ENCODE assay signal across 8 cellular contexts in the genomic region with DNA sequence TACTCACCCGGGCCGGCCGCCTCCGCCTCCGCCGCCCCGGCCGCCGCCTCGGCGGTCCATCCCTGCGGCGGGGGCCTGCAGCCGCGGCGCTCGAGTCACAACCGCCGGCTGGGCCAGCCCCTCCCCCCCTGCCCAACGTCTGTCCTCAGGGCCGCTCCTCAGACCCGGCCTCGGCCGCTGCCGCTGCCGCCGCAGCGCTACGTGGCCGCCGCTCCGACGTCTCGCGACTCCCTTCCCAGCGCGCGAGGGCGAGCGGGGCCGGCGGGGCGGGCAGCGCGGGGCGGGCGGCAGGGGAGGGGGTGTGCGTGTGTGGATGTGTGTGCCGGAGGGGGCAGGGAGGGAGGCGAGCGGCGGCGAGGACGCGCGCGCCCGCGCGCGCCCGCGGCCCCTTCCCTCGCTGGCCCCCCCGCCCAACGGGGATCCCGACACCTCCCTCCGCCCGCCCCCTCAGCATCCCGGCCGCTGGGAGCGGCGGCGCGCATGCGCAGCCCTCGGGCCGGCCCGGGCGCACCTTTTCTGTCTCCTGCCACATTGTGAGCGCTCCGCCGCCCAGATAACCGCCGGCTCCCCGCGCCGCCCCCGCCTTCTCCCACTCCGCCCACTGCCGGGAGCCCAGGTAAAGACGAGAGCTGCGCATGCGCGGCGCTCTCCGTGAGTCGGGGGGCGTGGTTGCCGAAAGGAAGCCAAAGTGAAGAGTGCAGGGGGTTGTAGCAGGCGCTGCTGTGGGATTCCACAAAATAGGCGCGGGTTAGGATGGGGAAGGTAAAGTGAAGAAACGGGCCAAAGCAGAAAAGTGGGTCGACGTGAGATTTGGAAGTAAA. TPM values are rescaled to one million over a fixed set of nuclear protein-coding genes. Genes with fewer than 3 reads are reported as not detected.
DNase-seq lines count a peak whose midpoint lies in the region; ATAC-seq, FAIRE-seq and TF ChIP-seq lines count a peak whose summit lies in the region.

ZNF652 (minus strand) TSS at position 349 of the 821 bp plus-strand sequence. CDS start 44,525 bp downstream, outside the sequence.

- dilution Hi-C loops in mammary epithelial cell (cut with HindIII; ENCODE audit: low sequenced_read_pairs), result no loop called here

- peak within 1 kb of the TSS; percentile 94 for H2AFZ ChIP-seq in mammary epithelial cell (ENCODE audit: low read depth, low read length)
- peak within 1 kb of the TSS; percentile 51 for H2AFZ ChIP-seq in smooth muscle cell (ENCODE audit: low read depth)

- 2% methylated on average over 27 of the region's 106 CpGs for WGBS in A549 (ENCODE audit: missing lambda C conversion rate)
- WGBS in mammary epithelial cell (ENCODE audit: low coverage, missing lambda C conversion rate), result 3% methylated on average over 20 of the region's 106 CpGs
- WGBS in smooth muscle cell (ENCODE audit: low lambda C conversion rate), result 1% methylated on average over 30 of the region's 106 CpGs

- DNase-seq in A549 (ENCODE audit: low read depth in 1 of 2, low spot score in 1 of 2), result peak; percentile 96 to 97
- DNase-seq in NCI-H2196 (lab: John Stamatoyannopoulos, UW; ENCODE audit: unreplicated experiment), result peak; percentile 97
- peak; percentile 99 for DNase-seq in WERI-Rb-1
- peak; percentile 96 for DNase-seq in mammary epithelial cell
- peak; percentile 98 for DNase-seq in iPS-NIHi7 (ENCODE audit: extremely low spot score)
- peak; percentile 66 for DNase-seq in smooth muscle cell (lab: John Stamatoyannopoulos, UW; ENCODE audit: unreplicated experiment)

- H3K27me3 ChIP-seq in WERI-Rb-1 (ENCODE audit: insufficient read depth, low read depth, severe bottlenecking), result no peaks in the 10 kb centered on the region
- H3K27me3 ChIP-seq in mammary epithelial cell (ENCODE audit: insufficient read depth, low read length), result no peaks in the 10 kb centered on the region
- H3K27me3 ChIP-seq in smooth muscle cell (ENCODE audit: low read depth), result no peaks in the 10 kb centered on the region

- no peaks in the 10 kb centered on the region for H3F3A ChIP-seq in smooth muscle cell (ENCODE audit: low read depth)

- H3K36me3 ChIP-seq in WERI-Rb-1 (no peaks in the 10 kb centered on the region), mammary epithelial cell (ENCODE audit: insufficient read depth, low read length) (no peaks in the 10 kb centered on the region), smooth muscle cell (ENCODE audit: low read depth) (no peaks in the 10 kb centered on the region)

- H3K4me3 ChIP-seq in A549 (peak within 1 kb of the TSS; percentile 94), WERI-Rb-1 (ENCODE audit: low read depth, low read length) (peak within 1 kb of the TSS; percentile 97), mammary epithelial cell (replicated peaks in 1 of 3; ENCODE audit: insufficient read depth in 1 of 3, low read depth in 2 of 3, low read length in 3 of 3) (peak within 1 kb of the TSS; percentile 68 to 99 (median 82)), smooth muscle cell (peak within 1 kb of the TSS; percentile 99)

- peaks cover 28% of the 10 kb centered on the region for H3K4me1 ChIP-seq in A549
- H3K4me1 ChIP-seq in mammary epithelial cell (ENCODE audit: insufficient read depth, low read length), result peaks cover 18% of the 10 kb centered on the region
- H3K4me1 ChIP-seq in smooth muscle cell (ENCODE audit: low read depth), result peaks cover 30% of the 10 kb centered on the region

- no TSS peak for BruUV-seq in mammary epithelial cell (replicated peaks; lab: Mats Ljungman, UMichigan)

- peak; percentile 39 for TF ChIP-seq POLR2A in A549 (IDR thresholded peaks at IDR 0.05; ENCODE audit: low read length)

- POLR2A ChIA-PET in A549 (lab: Yijun Ruan, JAX), result interaction anchor here (0.6 to 1.0 kb wide), 3 partner anchors 15 to 38 kb away, joined by 3 to 7 read pairs (median 3); no protein-coding TSS in a partner anchor

- CTCF ChIA-PET in A549 (lab: Yijun Ruan, JAX), result interaction anchor here (0.6 to 2.8 kb wide), 6 partner anchors 10 to 194 kb away, joined by 3 to 10 read pairs (median 4); no protein-coding TSS in a partner anchor
- CTCF ChIA-PET in mammary epithelial cell (lab: Charles Lee; ENCODE audit: low non-redundant PET), result interaction anchor here (0.6 kb wide), 1 partner anchor 732 kb away, joined by 3 read pairs; no protein-coding TSS in a partner anchor

- H4K20me1 ChIP-seq in mammary epithelial cell (ENCODE audit: insufficient read depth, low read length) (no peaks in the 10 kb centered on the region), smooth muscle cell (ENCODE audit: low read depth) (peaks cover 43% of the 10 kb centered on the region)

- H3K4me2 ChIP-seq in A549, result peak within 1 kb of the TSS; percentile 90
- peak within 1 kb of the TSS; percentile 94 for H3K4me2 ChIP-seq in mammary epithelial cell (ENCODE audit: insufficient read depth, low read depth, low read length)
- H3K4me2 ChIP-seq in smooth muscle cell, result peak within 1 kb of the TSS; percentile 99

- in situ Hi-C loops in mammary epithelial cell (cut with MboI; ENCODE audit: low sequenced_read_pairs in 2 of 2), result no loop called here

- H3K9me3 ChIP-seq in A549 (no peaks in the 10 kb centered on the region), WERI-Rb-1 (ENCODE audit: severe bottlenecking) (no peaks in the 10 kb centered on the region), mammary epithelial cell (replicated peaks; ENCODE audit: insufficient read depth, low read length) (no peaks in the 10 kb centered on the region), smooth muscle cell (replicated peaks; ENCODE audit: low read depth) (no peaks in the 10 kb centered on the region)

- FAIRE-seq in A549 (lab: Jason Lieb, UNC), result no peak

- peak within 1 kb of the TSS; percentile 87 to 96 for H3K27ac ChIP-seq in A549
- peak within 1 kb of the TSS; percentile 93 for H3K27ac ChIP-seq in WERI-Rb-1
- peak within 1 kb of the TSS; percentile 52 for H3K27ac ChIP-seq in mammary epithelial cell (ENCODE audit: insufficient read depth, low read depth, low read length)
- peak within 1 kb of the TSS; percentile 90 for H3K27ac ChIP-seq in smooth muscle cell (ENCODE audit: low read depth)

- intact Hi-C loops in mammary epithelial cell (cut with micrococcal nuclease), result no loop called here

- TF ChIP-seq CTCF in A549 (IDR thresholded peaks at IDR 0.05) (no peak), WERI-Rb-1 (IDR thresholded peaks at IDR 0.05; ENCODE audit: low read depth, low read length) (no peak), mammary epithelial cell (conservative IDR thresholded peaks at IDR 0.05 in 1 of 2, IDR thresholded peaks at IDR 0.05 in 1 of 2; ENCODE audit: extremely low read depth in 1 of 2, insufficient read depth in 1 of 2, low read depth in 1 of 2, low read length in 2 of 2) (no peak), smooth muscle cell (IDR thresholded peaks at IDR 0.05; ENCODE audit: borderline replicate concordance, insufficient read depth, poor library complexity, severe bottlenecking) (no peak)

- no peak; a peak in 1 of 5 replicates for TF ChIP-seq EP300 in A549 (IDR thresholded peaks at IDR 0.05)

- H3K79me2 ChIP-seq in mammary epithelial cell (ENCODE audit: insufficient read depth, low read length) (peaks cover 45% of the 10 kb centered on the region), smooth muscle cell (ENCODE audit: low read depth) (peaks cover 44% of the 10 kb centered on the region)

- ATAC-seq in A549 (peak; percentile 80 to 81), GM18867 (IDR thresholded peaks at IDR 0.05; ENCODE audit: unreplicated experiment) (peak; percentile 69), HG03103 (IDR thresholded peaks at IDR 0.05; ENCODE audit: low read depth, unreplicated experiment) (peak; percentile 64)

- H3K9ac ChIP-seq in mammary epithelial cell (ENCODE audit: insufficient read depth, low read length) (peak within 1 kb of the TSS; percentile 66), smooth muscle cell (ENCODE audit: low read depth) (peak within 1 kb of the TSS; percentile 91)

- TF ChIP-seq RAD21 in A549 (conservative IDR thresholded peaks at IDR 0.05 in 1 of 2, IDR thresholded peaks at IDR 0.05 in 1 of 2), result no peak

TF ChIP-seq in A549, 52 proteins besides CTCF, POLR2A, EP300 and RAD21 (continues in another document):
- TF ChIP-seq JUN (IDR thresholded peaks at IDR 0.05) (peak; percentile 54 to 88; a peak in 4 of 5 replicates), CHD2 (IDR thresholded peaks at IDR 0.05; ENCODE audit: low read length, partially characterized antibody) (peak; percentile 68), SMC3 (IDR thresholded peaks at IDR 0.05) (0 out of 3 replicates have a peak, but pooled peaks have one; percentile 5)
- TF ChIP-seq, protein P1, sequence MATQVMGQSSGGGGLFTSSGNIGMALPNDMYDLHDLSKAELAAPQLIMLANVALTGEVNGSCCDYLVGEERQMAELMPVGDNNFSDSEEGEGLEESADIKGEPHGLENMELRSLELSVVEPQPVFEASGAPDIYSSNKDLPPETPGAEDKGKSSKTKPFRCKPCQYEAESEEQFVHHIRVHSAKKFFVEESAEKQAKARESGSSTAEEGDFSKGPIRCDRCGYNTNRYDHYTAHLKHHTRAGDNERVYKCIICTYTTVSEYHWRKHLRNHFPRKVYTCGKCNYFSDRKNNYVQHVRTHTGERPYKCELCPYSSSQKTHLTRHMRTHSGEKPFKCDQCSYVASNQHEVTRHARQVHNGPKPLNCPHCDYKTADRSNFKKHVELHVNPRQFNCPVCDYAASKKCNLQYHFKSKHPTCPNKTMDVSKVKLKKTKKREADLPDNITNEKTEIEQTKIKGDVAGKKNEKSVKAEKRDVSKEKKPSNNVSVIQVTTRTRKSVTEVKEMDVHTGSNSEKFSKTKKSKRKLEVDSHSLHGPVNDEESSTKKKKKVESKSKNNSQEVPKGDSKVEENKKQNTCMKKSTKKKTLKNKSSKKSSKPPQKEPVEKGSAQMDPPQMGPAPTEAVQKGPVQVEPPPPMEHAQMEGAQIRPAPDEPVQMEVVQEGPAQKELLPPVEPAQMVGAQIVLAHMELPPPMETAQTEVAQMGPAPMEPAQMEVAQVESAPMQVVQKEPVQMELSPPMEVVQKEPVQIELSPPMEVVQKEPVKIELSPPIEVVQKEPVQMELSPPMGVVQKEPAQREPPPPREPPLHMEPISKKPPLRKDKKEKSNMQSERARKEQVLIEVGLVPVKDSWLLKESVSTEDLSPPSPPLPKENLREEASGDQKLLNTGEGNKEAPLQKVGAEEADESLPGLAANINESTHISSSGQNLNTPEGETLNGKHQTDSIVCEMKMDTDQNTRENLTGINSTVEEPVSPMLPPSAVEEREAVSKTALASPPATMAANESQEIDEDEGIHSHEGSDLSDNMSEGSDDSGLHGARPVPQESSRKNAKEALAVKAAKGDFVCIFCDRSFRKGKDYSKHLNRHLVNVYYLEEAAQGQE (IDR thresholded peaks at IDR 0.05), result peak; percentile 32; the same call in 1 of the 2 replicates

RNA-seq across cellular contexts. Expression of gene ZNF652, which starts in this region (rescaled TPM):
- polyA plus RNA-seq in A549 (2011; rRNA removed) (13.1 and 14.8 TPM in 2 replicates), A549 (2017; fragmentation: RNase III; extraction: RNeasy Plus Mini Kit Qiagen cat#74134 plus additional on column Dnase treatment) (5.5 to 5.7 TPM (median 5.5 TPM) in 3 replicates), mammary epithelial cell (4.3 TPM), smooth muscle cell (18.3 and 27.4 TPM in 2 replicates)
- 2.8 and 3.4 TPM in 2 replicates for polyA plus RNA-seq in A549 (2012; cell fraction: cytosol; rRNA removed)
- polyA plus RNA-seq in A549 (2012; cell fraction: nucleus; rRNA removed), result 5.2 and 15.5 TPM in 2 replicates
- polyA minus RNA-seq in A549 (2011; rRNA and poly(A)+ RNA removed), result 39.4 and 46.5 TPM in 2 replicates
- total RNA-seq in mammary epithelial cell (10 to 100 TPM; 12.9 to 16.7 TPM), smooth muscle cell (42.5 and 48.8 TPM in 2 replicates)
- 27.3 TPM for polyA minus RNA-seq in mammary epithelial cell

Comparison
In these comparisons a context has a peak if more than half of its experiments do, and no peak if none do; other contexts are left out.
1. Peak in every context shown above with its lines: DNase-seq, ATAC-seq, H3K4me3 ChIP-seq and H3K27ac ChIP-seq.